In genomic region chr15:56931674-56932507, GRCh38 we compare ENCODE assay signal across 1 cellular context.
TF ChIP-seq lines count a peak whose summit lies in the region.

No MANE protein-coding gene starts in this region.

TF ChIP-seq in GM12878, 131 proteins besides CTCF, POLR2A, EP300 and RAD21 (continued from another document):
- TF ChIP-seq CEBPB (IDR thresholded peaks at IDR 0.05; ENCODE audit: borderline replicate concordance in 1 of 2, low read depth in 2 of 2, low read length in 2 of 2) (no peak), CBX5 (IDR thresholded peaks at IDR 0.05; ENCODE audit: low read depth) (no peak), HCFC1 (IDR thresholded peaks at IDR 0.05; ENCODE audit: low read length) (no peak), KLF5 (IDR thresholded peaks at IDR 0.05; ENCODE audit: partially characterized antibody) (no peak)
TF ChIP-seq in GM12878: peak in this region for 0.
